19 cellular contexts compared by ENCODE assay signal in the genomic region with DNA sequence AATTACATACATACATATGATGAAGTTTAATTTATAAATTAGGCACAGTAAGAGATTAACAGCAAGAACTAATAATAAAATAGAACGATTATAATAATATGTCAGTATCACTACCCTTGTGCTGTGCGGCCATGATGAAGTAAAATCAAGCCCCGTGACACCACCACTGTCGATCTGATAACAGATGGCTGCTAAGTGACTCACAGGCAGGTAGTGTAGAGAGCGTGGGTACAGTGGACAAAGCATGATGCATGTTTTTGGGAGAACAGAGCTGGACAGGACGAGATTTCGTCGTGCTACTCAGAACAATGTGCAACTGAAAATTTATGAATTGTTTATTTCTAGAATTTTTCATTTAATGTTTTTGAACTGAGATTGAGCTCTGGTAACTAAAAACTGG.
"Had no signal": no experiment of that assay in that cellular context is flagged by ENCODE, and none has a peak within 500 bp of the region (broad histone marks: within the 10 kb centered on the region; RNA-seq: fewer than 3 reads in every experiment).

No MANE protein-coding gene starts in this region.

- H3K9me3 ChIP-seq: mucosa of descending colon had no signal

- H3K27me3 ChIP-seq: brain microvascular endothelial cell, gastroesophageal sphincter, left lung, tibial artery had no signal

- H3K9me3 Mint-ChIP-seq: activated T-helper 1 cell treated with anti-CD3 and anti-CD28 coated beads, Interleukin-12 subunit alpha, Interleukin-12 subunit beta, Interleukin-2, Interleukin-4 antibody, amounts not matched to agents 30 ng/mL and 10 ng/mL and 1 ng/mL, durations not matched to agents 14 hours and 24 hours and 36 hours had no signal

- H3K4me1 ChIP-seq: gastroesophageal sphincter, left lung, tibial artery had no signal

- H3K4me1 Mint-ChIP-seq: activated CD4-positive, alpha-beta T cell treated with anti-CD3 and anti-CD28 coated beads, Interleukin-2, amount 10 ng/mL, durations not matched to agents 7 days and 5 days; activated naive CD8-positive, alpha-beta T cell treated with anti-CD3 and anti-CD28 coated beads, Interleukin-2, amount 10 ng/mL, durations not matched to agents 7 days and 5 days; naive thymus-derived CD4-positive, alpha-beta T cell; T-cell had no signal

- ATAC-seq: gastroesophageal sphincter; left lung; mucosa of descending colon; naive thymus-derived CD4-positive, alpha-beta T cell; T-cell had no signal

- H3K27ac ChIP-seq: brain microvascular endothelial cell, gastroesophageal sphincter, left lung, skin epidermis, tibial artery had no signal

- H3K36me3 ChIP-seq: brain microvascular endothelial cell, gastroesophageal sphincter, left lung, tibial artery had no signal

- H3K36me3 Mint-ChIP-seq: T-cell had no signal

- H3K4me3 Mint-ChIP-seq: activated CD4-positive, alpha-beta T cell treated with anti-CD3 and anti-CD28 coated beads, Interleukin-2, amount 10 ng/mL, durations not matched to agents 7 days and 5 days; activated naive CD8-positive, alpha-beta T cell treated with anti-CD3 and anti-CD28 coated beads, Interleukin-2, amount 10 ng/mL, durations not matched to agents 7 days and 5 days; activated T-helper 1 cell treated with anti-CD3 and anti-CD28 coated beads, Interleukin-12 subunit alpha, Interleukin-12 subunit beta, Interleukin-2, Interleukin-4 antibody, amounts not matched to agents 30 ng/mL and 10 ng/mL and 1 ng/mL, durations not matched to agents 14 hours and 24 hours and 36 hours; naive thymus-derived CD4-positive, alpha-beta T cell; T-cell had no signal

- DNase-seq: activated CD4-positive, alpha-beta T cell treated with anti-CD3 and anti-CD28 coated beads, Interleukin-2, amount 10 ng/mL, durations not matched to agents 7 days and 5 days; activated naive CD4-positive, alpha-beta T cell; activated naive CD8-positive, alpha-beta T cell treated with anti-CD3 and anti-CD28 coated beads, Interleukin-2, amount 10 ng/mL, durations not matched to agents 7 days and 5 days; brain microvascular endothelial cell; cerebellar nuclear complex; effector memory CD4-positive, alpha-beta T cell; left lung; mucosa of descending colon; naive thymus-derived CD4-positive, alpha-beta T cell; nucleus accumbens; posterior cingulate gyrus; stimulated activated CD4-positive, alpha-beta T cell treated with anti-CD3 and anti-CD28 coated beads, Interleukin-4, amount 100 ng/mL, for 24 hours; stimulated activated naive CD4-positive, alpha-beta T cell; T-cell; T-helper 9 cell; tibial artery had no signal

- H3K27ac Mint-ChIP-seq: activated CD4-positive, alpha-beta T cell treated with anti-CD3 and anti-CD28 coated beads, Interleukin-2, amount 10 ng/mL, durations not matched to agents 7 days and 5 days; activated naive CD8-positive, alpha-beta T cell treated with anti-CD3 and anti-CD28 coated beads, Interleukin-2, amount 10 ng/mL, durations not matched to agents 7 days and 5 days; activated T-helper 1 cell treated with anti-CD3 and anti-CD28 coated beads, Interleukin-12 subunit alpha, Interleukin-12 subunit beta, Interleukin-2, Interleukin-4 antibody, amounts not matched to agents 30 ng/mL and 10 ng/mL and 1 ng/mL, durations not matched to agents 14 hours and 24 hours and 36 hours; naive thymus-derived CD4-positive, alpha-beta T cell; T-cell had no signal

- H3K4me3 ChIP-seq: gastroesophageal sphincter, left lung, mucosa of descending colon, skin epidermis, tibial artery had no signal
